Comparison of ENCODE assay signal across 9 cellular contexts in genomic region chr13:99151516-99151915, GRCh38. TPM values are rescaled to one million over a fixed set of nuclear protein-coding genes. Genes with fewer than 3 reads are reported as not detected.
DNase-seq lines count a peak whose midpoint lies in the region; ATAC-seq and TF ChIP-seq lines count a peak whose summit lies in the region.
"Had no signal": no experiment of that assay in that cellular context is flagged by ENCODE, and none has a peak within 500 bp of the region (broad histone marks: within the 10 kb centered on the region; RNA-seq: fewer than 3 reads in every experiment).

No MANE protein-coding gene starts in this region.

- intact Hi-C loops in naive thymus-derived CD4-positive, alpha-beta T cell (cut with micrococcal nuclease) = no loop called here

- H3K27ac ChIP-seq in naive thymus-derived CD4-positive, alpha-beta T cell (ENCODE audit: low read depth, low read length) = no peak overlapping the region

- peaks cover 7% of the 10 kb centered on the region for H3K27me3 Mint-ChIP-seq in activated CD8-positive, alpha-beta memory T cell treated with anti-CD3 and anti-CD28 coated beads, Interleukin-2, amount 10 ng/mL, durations not matched to agents 7 days and 5 days
- peaks cover 0 to 19% (median 0%) of the 10 kb centered on the region in 5 donors for H3K27me3 Mint-ChIP-seq in naive thymus-derived CD4-positive, alpha-beta T cell

- H3K4me2 ChIP-seq in skeletal muscle satellite cell (ENCODE audit: low read length) = peak overlapping the region; percentile 59

- peak; percentile 62 for DNase-seq in activated CD8-positive, alpha-beta memory T cell treated with anti-CD3 and anti-CD28 coated beads, Interleukin-2, amount 10 ng/mL, durations not matched to agents 7 days and 5 days
- DNase-seq in activated CD8-positive, alpha-beta memory T cell treated with anti-CD3 and anti-CD28 coated beads, Interleukin-2, amount 50 U/mL, for 48 hours = no peak
- no peak for DNase-seq in naive thymus-derived CD4-positive, alpha-beta T cell
- DNase-seq in central memory CD4-positive, alpha-beta T cell = no peak
- DNase-seq in NCI-H774 (lab: John Stamatoyannopoulos, UW) = no peak

- no peaks in the 10 kb centered on the region for H3K9me3 ChIP-seq in skeletal muscle satellite cell (replicated peaks; ENCODE audit: low read length)
- no peaks in the 10 kb centered on the region for H3K9me3 ChIP-seq in naive thymus-derived CD4-positive, alpha-beta T cell (ENCODE audit: control insufficient read depth in 2 of 3, low read length in 3 of 3)

- no peaks in the 10 kb centered on the region for H3K27me3 ChIP-seq in skeletal muscle satellite cell (ENCODE audit: control insufficient read depth, insufficient read depth, low read length)
- H3K27me3 ChIP-seq in naive thymus-derived CD4-positive, alpha-beta T cell (ENCODE audit: control insufficient read depth in 2 of 2, insufficient read depth in 2 of 2, low read length in 2 of 2) = no peaks in the 10 kb centered on the region

- H3K36me3 Mint-ChIP-seq in activated CD8-positive, alpha-beta memory T cell treated with anti-CD3 and anti-CD28 coated beads, Interleukin-2, amount 10 ng/mL, durations not matched to agents 7 days and 5 days = no peaks in the 10 kb centered on the region
- H3K36me3 Mint-ChIP-seq in naive thymus-derived CD4-positive, alpha-beta T cell = peaks cover 0 to 5% (median 0%) of the 10 kb centered on the region in 5 donors
- H3K36me3 Mint-ChIP-seq: memory B cell had no signal

- H3K4me3 ChIP-seq in skeletal muscle satellite cell (ENCODE audit: low read length) = no peak overlapping the region
- no peak overlapping the region for H3K4me3 ChIP-seq in naive thymus-derived CD4-positive, alpha-beta T cell (ENCODE audit: low read length)

- no peaks in the 10 kb centered on the region for H3K9me3 Mint-ChIP-seq in activated CD8-positive, alpha-beta memory T cell treated with anti-CD3 and anti-CD28 coated beads, Interleukin-2, amount 10 ng/mL, durations not matched to agents 7 days and 5 days (ENCODE audit: low read depth)
- H3K9me3 Mint-ChIP-seq in naive thymus-derived CD4-positive, alpha-beta T cell = peaks cover 0 to 2% (median 0%) of the 10 kb centered on the region in 11 donors

- POLR2A ChIA-PET in naive thymus-derived CD4-positive, alpha-beta T cell (lab: Charles Lee) = no interaction called here

- H3K4me3 Mint-ChIP-seq in activated CD8-positive, alpha-beta memory T cell treated with anti-CD3 and anti-CD28 coated beads, Interleukin-2, amount 10 ng/mL, durations not matched to agents 7 days and 5 days = no peak overlapping the region
- H3K4me3 Mint-ChIP-seq in naive thymus-derived CD4-positive, alpha-beta T cell = no peak overlapping the region
- H3K4me3 Mint-ChIP-seq: memory B cell had no signal

- no peaks in the 10 kb centered on the region for H3K36me3 ChIP-seq in skeletal muscle satellite cell (ENCODE audit: insufficient read depth, low read length)
- H3K36me3 ChIP-seq in naive thymus-derived CD4-positive, alpha-beta T cell (ENCODE audit: control insufficient read depth in 2 of 3, insufficient read depth in 3 of 3, low read length in 3 of 3) = no peaks in the 10 kb centered on the region

- peak; percentile 90 for ATAC-seq in activated CD8-positive, alpha-beta memory T cell treated with anti-CD3 and anti-CD28 coated beads, Interleukin-2, amount 10 ng/mL, durations not matched to agents 7 days and 5 days
- ATAC-seq in HG02981 (IDR thresholded peaks at IDR 0.05; ENCODE audit: unreplicated experiment) = peak; percentile 87
- ATAC-seq in SK-N-SH treated with all-trans-retinoic acid at 6 μM for 48 hours = peak; percentile 80
- ATAC-seq in naive thymus-derived CD4-positive, alpha-beta T cell = no peak

- H3K27ac Mint-ChIP-seq in activated CD8-positive, alpha-beta memory T cell treated with anti-CD3 and anti-CD28 coated beads, Interleukin-2, amount 10 ng/mL, durations not matched to agents 7 days and 5 days = no peak overlapping the region
- peak overlapping the region in 1 of 9 donors; percentile 46 for H3K27ac Mint-ChIP-seq in naive thymus-derived CD4-positive, alpha-beta T cell
- H3K27ac Mint-ChIP-seq: memory B cell had no signal

- H3K9ac ChIP-seq in skeletal muscle satellite cell (ENCODE audit: low read depth, low read length) = no peak overlapping the region

- H3K4me1 Mint-ChIP-seq in activated CD8-positive, alpha-beta memory T cell treated with anti-CD3 and anti-CD28 coated beads, Interleukin-2, amount 10 ng/mL, durations not matched to agents 7 days and 5 days = peaks cover 25% of the 10 kb centered on the region
- peaks cover 0 to 9% (median 0%) of the 10 kb centered on the region in 7 donors for H3K4me1 Mint-ChIP-seq in naive thymus-derived CD4-positive, alpha-beta T cell
- H3K4me1 Mint-ChIP-seq: memory B cell had no signal

- CTCF ChIA-PET in activated CD8-positive, alpha-beta memory T cell treated with anti-CD3 and anti-CD28 coated beads, Interleukin-2, amount 10 ng/mL, durations not matched to agents 7 days and 5 days (lab: Charles Lee) = interaction anchor here (1.1 kb wide), 1 partner anchor 25 kb away, joined by 3 read pairs; no protein-coding TSS in a partner anchor
- CTCF ChIA-PET in naive thymus-derived CD4-positive, alpha-beta T cell (lab: Charles Lee) = interaction anchor here (0.7 kb wide), 1 partner anchor 136 kb away, joined by 5 read pairs; no protein-coding TSS in a partner anchor

- peaks cover 18% of the 10 kb centered on the region for H3K4me1 ChIP-seq in skeletal muscle satellite cell (ENCODE audit: control insufficient read depth, insufficient read depth, low read length)
- no peaks in the 10 kb centered on the region for H3K4me1 ChIP-seq in naive thymus-derived CD4-positive, alpha-beta T cell (ENCODE audit: control insufficient read depth in 2 of 2, insufficient read depth in 2 of 2, low read length in 2 of 2)

TF ChIP-seq in SK-N-SH treated with all-trans-retinoic acid at 6 μM for 48 hours, 23 proteins besides CTCF, POLR2A, EP300 and RAD21:
- TF ChIP-seq, protein P1, sequence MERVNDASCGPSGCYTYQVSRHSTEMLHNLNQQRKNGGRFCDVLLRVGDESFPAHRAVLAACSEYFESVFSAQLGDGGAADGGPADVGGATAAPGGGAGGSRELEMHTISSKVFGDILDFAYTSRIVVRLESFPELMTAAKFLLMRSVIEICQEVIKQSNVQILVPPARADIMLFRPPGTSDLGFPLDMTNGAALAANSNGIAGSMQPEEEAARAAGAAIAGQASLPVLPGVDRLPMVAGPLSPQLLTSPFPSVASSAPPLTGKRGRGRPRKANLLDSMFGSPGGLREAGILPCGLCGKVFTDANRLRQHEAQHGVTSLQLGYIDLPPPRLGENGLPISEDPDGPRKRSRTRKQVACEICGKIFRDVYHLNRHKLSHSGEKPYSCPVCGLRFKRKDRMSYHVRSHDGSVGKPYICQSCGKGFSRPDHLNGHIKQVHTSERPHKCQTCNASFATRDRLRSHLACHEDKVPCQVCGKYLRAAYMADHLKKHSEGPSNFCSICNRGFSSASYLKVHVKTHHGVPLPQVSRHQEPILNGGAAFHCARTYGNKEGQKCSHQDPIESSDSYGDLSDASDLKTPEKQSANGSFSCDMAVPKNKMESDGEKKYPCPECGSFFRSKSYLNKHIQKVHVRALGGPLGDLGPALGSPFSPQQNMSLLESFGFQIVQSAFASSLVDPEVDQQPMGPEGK (CRISPR knock-in tag; IDR thresholded peaks at IDR 0.05; ENCODE audit: borderline replicate concordance) = no peak
- 0 out of 2 replicates have a peak, but pooled peaks have one; percentile 14 for TF ChIP-seq OSR1 (CRISPR knock-in tag; IDR thresholded peaks at IDR 0.05)

RNA-seq across cellular contexts. Expression of gene UBAC2, which starts 49.1 kb away (rescaled TPM):
- total RNA-seq in activated CD8-positive, alpha-beta memory T cell treated with anti-CD3 and anti-CD28 coated beads, Interleukin-2, amount 10 ng/mL, durations not matched to agents 7 days and 5 days = 10 to 100 TPM; 52.8 to 60.8 TPM
- total RNA-seq in skeletal muscle satellite cell (2012; rRNA removed) = 26.0 and 26.6 TPM in 2 replicates
- total RNA-seq in naive thymus-derived CD4-positive, alpha-beta T cell = 100 to 1,000 TPM in 2 of 5 experiments, 10 to 100 TPM in 3; 63.3 to 114 (median 90.2) TPM
- 100 to 1,000 TPM; 142 TPM for polyA plus RNA-seq in naive thymus-derived CD4-positive, alpha-beta T cell
